1 cellular context compared by ENCODE assay signal in genomic region chr14:21109377-21110260, GRCh38.
TF ChIP-seq lines count a peak whose summit lies in the region.

No MANE protein-coding gene starts in this region.

TF ChIP-seq in GM12878, 131 proteins besides CTCF, POLR2A, EP300 and RAD21:
- TF ChIP-seq, protein P1, sequence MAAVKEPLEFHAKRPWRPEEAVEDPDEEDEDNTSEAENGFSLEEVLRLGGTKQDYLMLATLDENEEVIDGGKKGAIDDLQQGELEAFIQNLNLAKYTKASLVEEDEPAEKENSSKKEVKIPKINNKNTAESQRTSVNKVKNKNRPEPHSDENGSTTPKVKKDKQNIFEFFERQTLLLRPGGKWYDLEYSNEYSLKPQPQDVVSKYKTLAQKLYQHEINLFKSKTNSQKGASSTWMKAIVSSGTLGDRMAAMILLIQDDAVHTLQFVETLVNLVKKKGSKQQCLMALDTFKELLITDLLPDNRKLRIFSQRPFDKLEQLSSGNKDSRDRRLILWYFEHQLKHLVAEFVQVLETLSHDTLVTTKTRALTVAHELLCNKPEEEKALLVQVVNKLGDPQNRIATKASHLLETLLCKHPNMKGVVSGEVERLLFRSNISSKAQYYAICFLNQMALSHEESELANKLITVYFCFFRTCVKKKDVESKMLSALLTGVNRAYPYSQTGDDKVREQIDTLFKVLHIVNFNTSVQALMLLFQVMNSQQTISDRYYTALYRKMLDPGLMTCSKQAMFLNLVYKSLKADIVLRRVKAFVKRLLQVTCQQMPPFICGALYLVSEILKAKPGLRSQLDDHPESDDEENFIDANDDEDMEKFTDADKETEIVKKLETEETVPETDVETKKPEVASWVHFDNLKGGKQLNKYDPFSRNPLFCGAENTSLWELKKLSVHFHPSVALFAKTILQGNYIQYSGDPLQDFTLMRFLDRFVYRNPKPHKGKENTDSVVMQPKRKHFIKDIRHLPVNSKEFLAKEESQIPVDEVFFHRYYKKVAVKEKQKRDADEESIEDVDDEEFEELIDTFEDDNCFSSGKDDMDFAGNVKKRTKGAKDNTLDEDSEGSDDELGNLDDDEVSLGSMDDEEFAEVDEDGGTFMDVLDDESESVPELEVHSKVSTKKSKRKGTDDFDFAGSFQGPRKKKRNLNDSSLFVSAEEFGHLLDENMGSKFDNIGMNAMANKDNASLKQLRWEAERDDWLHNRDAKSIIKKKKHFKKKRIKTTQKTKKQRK (IDR thresholded peaks at IDR 0.05; ENCODE audit: low read depth, low read length): no peak
- TF ChIP-seq BCL11A (IDR thresholded peaks at IDR 0.05; ENCODE audit: low read depth, low read length) (peak; percentile 81), NR2C2 (IDR thresholded peaks at IDR 0.05; ENCODE audit: borderline replicate concordance, control insufficient read depth, insufficient read length, low read depth) (no peak), TARDBP (IDR thresholded peaks at IDR 0.05; ENCODE audit: borderline replicate concordance) (no peak), STAT1 (conservative IDR thresholded peaks at IDR 0.05) (no peak), CREM (IDR thresholded peaks at IDR 0.05; ENCODE audit: low read depth) (peak; percentile 75; the same call in 1 of the 2 replicates), POLR2AphosphoS5 (IDR thresholded peaks at IDR 0.05; ENCODE audit: low read length) (0 out of 2 replicates have a peak, but pooled peaks have one; percentile 46), RUNX3 (IDR thresholded peaks at IDR 0.05; ENCODE audit: low read length) (peak; percentile 89), BHLHE40 (IDR thresholded peaks at IDR 0.05; ENCODE audit: borderline replicate concordance in 1 of 2, low read depth in 2 of 2, low read length in 1 of 2) (peak in 1 of 2 experiments; percentile 8; a peak in 1 of 4 replicates), SRF (IDR thresholded peaks at IDR 0.05; ENCODE audit: low read depth in 2 of 2, low read length in 2 of 2) (peak in 1 of 2 experiments; percentile 37; a peak in 1 of 4 replicates), BCLAF1 (IDR thresholded peaks at IDR 0.05) (no peak), ASH2L (IDR thresholded peaks at IDR 0.05; ENCODE audit: borderline replicate concordance, low read depth) (0 out of 2 replicates have a peak, but pooled peaks have one; percentile 20), IRF4 (IDR thresholded peaks at IDR 0.05; ENCODE audit: low read depth, low read length) (peak; percentile 95), SREBF2 (IDR thresholded peaks at IDR 0.05; ENCODE audit: low read length) (peak; percentile 78; the same call in 1 of the 2 replicates), SP1 (IDR thresholded peaks at IDR 0.05; ENCODE audit: low read depth, low read length) (peak; percentile 47), POU2F2 (IDR thresholded peaks at IDR 0.05; ENCODE audit: borderline replicate concordance, low read depth, low read length) (peak; percentile 72; the same call in 2 of the 3 replicates), E4F1 (IDR thresholded peaks at IDR 0.05; ENCODE audit: borderline replicate concordance, partially characterized antibody) (peak; percentile 78), FOXM1 (IDR thresholded peaks at IDR 0.05; ENCODE audit: low read depth, low read length) (peak; percentile 66; the same call in 1 of the 2 replicates), NFIC (IDR thresholded peaks at IDR 0.05; ENCODE audit: low read depth, low read length) (peak; percentile 29; the same call in 1 of the 2 replicates), CREB1 (IDR thresholded peaks at IDR 0.05; ENCODE audit: low read depth) (peak; percentile 68), PKNOX1 (IDR thresholded peaks at IDR 0.05) (0 out of 2 replicates have a peak, but pooled peaks have one; percentile 7), ATF2 (IDR thresholded peaks at IDR 0.05; ENCODE audit: low read length) (peak; percentile 76), JUNB (IDR thresholded peaks at IDR 0.05) (peak; percentile 94), SMARCA5 (IDR thresholded peaks at IDR 0.05) (no peak), RELB (IDR thresholded peaks at IDR 0.05; ENCODE audit: low read depth) (no peak), EED (IDR thresholded peaks at IDR 0.05; ENCODE audit: low read depth) (peak; percentile 73), MXI1 (IDR thresholded peaks at IDR 0.05; ENCODE audit: low read depth, low read length) (no peak), SREBF1 (IDR thresholded peaks at IDR 0.05; ENCODE audit: low read length) (peak; percentile 74; the same call in 1 of the 2 replicates)
